Comparison of ENCODE assay signal across 9 cellular contexts in the genomic region with DNA sequence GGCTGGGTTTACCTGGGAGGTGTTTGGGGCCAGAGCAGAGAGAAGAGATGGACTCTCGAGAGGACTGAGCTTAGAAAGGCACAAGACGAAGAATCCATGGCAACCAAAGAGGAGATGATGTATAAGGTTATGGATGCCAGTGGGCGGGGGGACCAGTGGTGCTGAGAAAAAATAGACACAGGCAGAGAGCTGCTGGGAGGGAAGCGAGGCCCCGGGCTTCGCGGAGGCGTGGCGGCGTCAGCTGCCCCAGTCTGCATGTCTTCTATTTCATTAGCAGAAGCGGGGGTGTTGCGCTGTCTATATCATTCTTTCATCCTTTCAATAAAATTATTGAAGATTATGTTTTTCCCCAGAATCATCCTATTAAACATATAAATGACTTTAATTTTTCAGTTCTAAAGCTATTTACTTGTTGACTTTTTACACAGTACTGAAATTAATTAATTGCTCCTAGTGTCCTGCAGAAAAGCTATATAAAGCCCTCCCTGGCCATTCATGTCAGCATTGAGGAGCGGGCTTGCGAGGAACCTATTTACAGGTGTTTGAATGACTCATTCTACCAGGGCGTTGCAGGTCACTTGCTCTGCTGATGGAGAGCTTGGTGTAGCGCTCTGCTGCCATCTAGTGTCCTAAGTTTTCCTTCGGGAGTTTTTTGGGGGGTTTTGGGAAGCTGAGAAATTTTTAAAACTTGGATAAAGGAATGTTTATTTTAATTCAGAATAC. TPM values are rescaled to one million over a fixed set of nuclear protein-coding genes. Genes with fewer than 3 reads are reported as not detected.
DNase-seq lines count a peak whose midpoint lies in the region; ATAC-seq and TF ChIP-seq lines count a peak whose summit lies in the region.
"Had no signal": no experiment of that assay in that cellular context is flagged by ENCODE, and none has a peak within 500 bp of the region (broad histone marks: within the 10 kb centered on the region; RNA-seq: fewer than 3 reads in every experiment).

No MANE protein-coding gene starts in this region.

- H3K9me3 Mint-ChIP-seq in endodermal cell = no peaks in the 10 kb centered on the region
- H3K9me3 Mint-ChIP-seq in stimulated activated effector memory CD8-positive, alpha-beta T cell treated with anti-CD3 and anti-CD28 coated beads, Interleukin-12 subunit alpha, Interleukin-12 subunit beta, amount 100 ng/mL, for 72 hours = no peaks in the 10 kb centered on the region

- peaks cover 16% of the 10 kb centered on the region for H3K36me3 ChIP-seq in endodermal cell (ENCODE audit: control insufficient read depth, insufficient read depth, low read length)

- no peak overlapping the region for H3K27ac ChIP-seq in endodermal cell (ENCODE audit: low read depth, low read length)

- H3K4me3 ChIP-seq in endodermal cell (ENCODE audit: low read length) = no peak overlapping the region

- 59 to 72% methylated on average over 8 to 17 of the region's 17 CpGs for WGBS in endodermal cell (ENCODE audit: insufficient coverage in 1 of 2, insufficient read length in 1 of 2), 2 experiments

- H3K4me1 ChIP-seq in endodermal cell (ENCODE audit: control insufficient read depth, insufficient read depth, low read length) = no peaks in the 10 kb centered on the region

- ATAC-seq in HG02981 (IDR thresholded peaks at IDR 0.05; ENCODE audit: unreplicated experiment) = peak; percentile 70
- peak; percentile 80 for ATAC-seq in stimulated activated effector memory CD8-positive, alpha-beta T cell treated with anti-CD3 and anti-CD28 coated beads, Interleukin-12 subunit alpha, Interleukin-12 subunit beta, amount 100 ng/mL, for 72 hours

- no peaks in the 10 kb centered on the region for H3K4me1 Mint-ChIP-seq in endodermal cell
- peaks cover 10% of the 10 kb centered on the region for H3K4me1 Mint-ChIP-seq in stimulated activated effector memory CD8-positive, alpha-beta T cell treated with anti-CD3 and anti-CD28 coated beads, Interleukin-12 subunit alpha, Interleukin-12 subunit beta, amount 100 ng/mL, for 72 hours

- DNase-seq in NCI-H1417 (lab: John Stamatoyannopoulos, UW) (peak; percentile 63 to 90 (median 69)), NCI-H1417 treated with DMSO at 0.1 percent for 48 hours (lab: John Stamatoyannopoulos, UW) (no peak), NCI-H510A treated with DMSO at 0.1 percent for 48 hours (lab: John Stamatoyannopoulos, UW) (peak; percentile 72), endodermal cell (peak; percentile 91), mucosa of gallbladder (ENCODE audit: low spot score) (peak; percentile 59)
- peak; percentile 78 for DNase-seq in activated CD8-positive, alpha-beta memory T cell treated with anti-CD3 and anti-CD28 coated beads for 24 hours
- DNase-seq in stimulated activated effector memory CD8-positive, alpha-beta T cell treated with anti-CD3 and anti-CD28 coated beads, Interleukin-12 subunit alpha, Interleukin-12 subunit beta, amount 100 ng/mL, for 72 hours (ENCODE audit: low spot score in 2 of 2) = peak in 1 of 2 donors; percentile 25

- peak; percentile 93 for TF ChIP-seq CTCF in endodermal cell (conservative IDR thresholded peaks at IDR 0.05)

- H3K4me3 Mint-ChIP-seq in endodermal cell = no peak overlapping the region
- H3K4me3 Mint-ChIP-seq in stimulated activated effector memory CD8-positive, alpha-beta T cell treated with anti-CD3 and anti-CD28 coated beads, Interleukin-12 subunit alpha, Interleukin-12 subunit beta, amount 100 ng/mL, for 72 hours = no peak overlapping the region

- peaks cover 6% of the 10 kb centered on the region for H3K36me3 Mint-ChIP-seq in endodermal cell (ENCODE audit: low read depth)
- H3K36me3 Mint-ChIP-seq in stimulated activated effector memory CD8-positive, alpha-beta T cell treated with anti-CD3 and anti-CD28 coated beads, Interleukin-12 subunit alpha, Interleukin-12 subunit beta, amount 100 ng/mL, for 72 hours = peaks cover 17% of the 10 kb centered on the region

- H3K27me3 ChIP-seq in endodermal cell (ENCODE audit: control insufficient read depth, insufficient read depth, low read length, poor library complexity, severe bottlenecking) = no peaks in the 10 kb centered on the region

- H3K27me3 Mint-ChIP-seq in endodermal cell (ENCODE audit: insufficient read depth) = no peaks in the 10 kb centered on the region

- H3K9me3 ChIP-seq in endodermal cell (ENCODE audit: control insufficient read depth, low read length) = no peaks in the 10 kb centered on the region

- no peak overlapping the region for H3K27ac Mint-ChIP-seq in endodermal cell
- no peak overlapping the region for H3K27ac Mint-ChIP-seq in stimulated activated effector memory CD8-positive, alpha-beta T cell treated with anti-CD3 and anti-CD28 coated beads, Interleukin-12 subunit alpha, Interleukin-12 subunit beta, amount 100 ng/mL, for 72 hours

- H3K9ac ChIP-seq in endodermal cell (ENCODE audit: extremely low read depth, low read length, poor library complexity, severe bottlenecking) = no peak overlapping the region

RNA-seq across cellular contexts. Expression of a gene that starts 42.9 kb away (rescaled TPM):
- under 1 TPM; 0.86 to 0.95 TPM for total RNA-seq in endodermal cell
- not detected for polyA plus RNA-seq in endodermal cell (2013, experiment 1 of 2)
- not detected for polyA plus RNA-seq in endodermal cell (2013, experiment 2 of 2)
- 3.3 TPM for total RNA-seq in mucosa of gallbladder
- total RNA-seq: skeletal muscle tissue had no signal
